In genomic region chr6:24923885-24924401, GRCh38 we compare ENCODE assay signal across 14 cellular contexts. TPM values are rescaled to one million over a fixed set of nuclear protein-coding genes. Genes with fewer than 3 reads are reported as not detected.
DNase-seq lines count a peak whose midpoint lies in the region; ATAC-seq and TF ChIP-seq lines count a peak whose summit lies in the region.
"Had no signal": no experiment of that assay in that cellular context is flagged by ENCODE, and none has a peak within 500 bp of the region (broad histone marks: within the 10 kb centered on the region; RNA-seq: fewer than 3 reads in every experiment).

No MANE protein-coding gene starts in this region.

- H3K4me1 ChIP-seq in esophagus muscularis mucosa, result peaks cover 8 to 26% (median 16%) of the 10 kb centered on the region in 4 donors
- H3K4me1 ChIP-seq in osteoblast (ENCODE audit: insufficient read depth, low read length), result peaks cover 6% of the 10 kb centered on the region
- H3K4me1 ChIP-seq in aorta (ENCODE audit: control insufficient read depth in 1 of 2, insufficient read depth in 2 of 2, low read length in 2 of 2), result no peaks in the 10 kb centered on the region
- H3K4me1 ChIP-seq: ascending aorta had no signal

- CTCF ChIA-PET in WTC11 (lab: Charles Lee), result interaction anchor here (0.6 to 1.5 kb wide), 3 partner anchors 10 to 94 kb away, joined by 3 to 12 read pairs (median 3); no protein-coding TSS in a partner anchor

- TF ChIP-seq POLR2A in esophagus muscularis mucosa (IDR thresholded peaks at IDR 0.05; ENCODE audit: low read depth), result no peak

- no peaks in the 10 kb centered on the region for H4K20me1 ChIP-seq in osteoblast (ENCODE audit: insufficient read depth, low read length)

- no peak overlapping the region for H2AFZ ChIP-seq in osteoblast (ENCODE audit: low read length)

- H3K4me3 Mint-ChIP-seq in activated T-cell treated with anti-CD3 and anti-CD28 coated beads, Interleukin-2, amount 50 U/mL, for 24 hours, result peak overlapping the region; percentile 54
- H3K4me3 Mint-ChIP-seq in WTC11, result no peak overlapping the region
- H3K4me3 Mint-ChIP-seq: HFFc6 had no signal

- H3K9me3 ChIP-seq in esophagus muscularis mucosa (no peaks in the 10 kb centered on the region), osteoblast (ENCODE audit: low read depth, low read length) (no peaks in the 10 kb centered on the region), aorta (ENCODE audit: control insufficient read depth, low read length) (no peaks in the 10 kb centered on the region)
- H3K9me3 ChIP-seq: ascending aorta, uterus had no signal

- H3K4me3 ChIP-seq in esophagus muscularis mucosa (no peak overlapping the region), osteoblast (ENCODE audit: insufficient read depth, low read length) (no peak overlapping the region), aorta (ENCODE audit: low read length in 2 of 2) (no peak overlapping the region)
- H3K4me3 ChIP-seq: ascending aorta, SK-N-MC, uterus had no signal

- intact Hi-C loops in esophagus muscularis mucosa (cut with DNase I) (no loop called here), aorta (cut with DNase I) (no loop called here)

- H3K4me1 Mint-ChIP-seq in activated T-cell treated with anti-CD3 and anti-CD28 coated beads, Interleukin-2, amount 50 U/mL, for 24 hours (ENCODE audit: low read depth), result peaks cover 91% of the 10 kb centered on the region
- H3K4me1 Mint-ChIP-seq in WTC11, result peaks cover 58% of the 10 kb centered on the region

- H3K79me2 ChIP-seq in osteoblast (ENCODE audit: insufficient read depth, low read length), result no peaks in the 10 kb centered on the region

- ATAC-seq in WTC11 (peak; percentile 77), aorta (ENCODE audit: low FRiP score) (no peak)
- peak; percentile 51 for ATAC-seq in stimulated activated naive CD8-positive, alpha-beta T cell treated with anti-CD3 and anti-CD28 coated beads, Interleukin-15, Interleukin-2, amounts not matched to agents 100 U/mL and 50 U/mL, for 24 hours

- H3K4me2 ChIP-seq in osteoblast (ENCODE audit: insufficient read depth, low read length), result no peak overlapping the region

- TF ChIP-seq EP300 in esophagus muscularis mucosa (IDR thresholded peaks at IDR 0.05), result no peak

- WGBS in esophagus muscularis mucosa, result 78% methylated on average over 8 of the region's 8 CpGs
- 88 to 89% methylated on average over 8 of the region's 8 CpGs for WGBS in aorta, 2 donors

- peak overlapping the region; percentile 90 for H3K27ac Mint-ChIP-seq in activated T-cell treated with anti-CD3 and anti-CD28 coated beads, Interleukin-2, amount 50 U/mL, for 24 hours
- peak overlapping the region; percentile 81 for H3K27ac Mint-ChIP-seq in WTC11
- H3K27ac Mint-ChIP-seq: HFFc6 had no signal

- H3K36me3 ChIP-seq in esophagus muscularis mucosa (no peaks in the 10 kb centered on the region), osteoblast (ENCODE audit: insufficient read depth, low read length) (no peaks in the 10 kb centered on the region), aorta (ENCODE audit: control insufficient read depth in 1 of 2, insufficient read depth in 2 of 2, low read length in 1 of 2) (no peaks in the 10 kb centered on the region)
- H3K36me3 ChIP-seq: ascending aorta, uterus had no signal

- peak; percentile 70 for DNase-seq in activated T-cell treated with anti-CD3 and anti-CD28 coated beads, Interleukin-2, amount 50 U/mL, for 24 hours
- DNase-seq in activated T-cell treated with anti-CD3 and anti-CD28 coated beads for 4 hours, result no peak
- DNase-seq in WTC11 (ENCODE audit: low spot score), result peak; percentile 30
- peak; percentile 34 for DNase-seq in esophagus muscularis mucosa (ENCODE audit: extremely low spot score)
- no peak for DNase-seq in stimulated activated naive CD8-positive, alpha-beta T cell treated with anti-CD3 and anti-CD28 coated beads, Interleukin-15, Interleukin-2, amounts not matched to agents 100 U/mL and 50 U/mL, for 24 hours
- no peak for DNase-seq in effector CD4-positive, alpha-beta T cell
- no peak for DNase-seq in osteoblast (ENCODE audit: insufficient read length, low spot score, missing footprints)
- no peak for DNase-seq in aorta
- DNase-seq: HFFc6; NCI-H1436; stimulated activated CD4-positive, alpha-beta T cell treated with anti-CD3 and anti-CD28 coated beads, Interleukin-12 subunit alpha, Interleukin-12 subunit beta, amount 100 ng/mL, for 4 hours; uterus had no signal

- peaks cover 4% of the 10 kb centered on the region for H3K36me3 Mint-ChIP-seq in activated T-cell treated with anti-CD3 and anti-CD28 coated beads, Interleukin-2, amount 50 U/mL, for 24 hours (ENCODE audit: low read depth)
- H3K36me3 Mint-ChIP-seq in WTC11, result peaks cover 5% of the 10 kb centered on the region

- POLR2A ChIA-PET in WTC11 (lab: Charles Lee), result no interaction called here

- no peak overlapping the region for H3K27ac ChIP-seq in esophagus muscularis mucosa (replicated peaks in 1 of 4)
- H3K27ac ChIP-seq in osteoblast (ENCODE audit: low read depth, low read length), result no peak overlapping the region
- no peak overlapping the region for H3K27ac ChIP-seq in aorta (ENCODE audit: low read depth in 1 of 2, low read length in 2 of 2)
- H3K27ac ChIP-seq: ascending aorta, SK-N-MC, uterus had no signal

- peaks cover 6% of the 10 kb centered on the region for H3K9me3 Mint-ChIP-seq in activated T-cell treated with anti-CD3 and anti-CD28 coated beads, Interleukin-2, amount 50 U/mL, for 24 hours
- peaks cover 12% of the 10 kb centered on the region for H3K9me3 Mint-ChIP-seq in WTC11
- H3K9me3 Mint-ChIP-seq: HFFc6 had no signal

- H3K27me3 ChIP-seq in esophagus muscularis mucosa (no peaks in the 10 kb centered on the region), osteoblast (ENCODE audit: insufficient read depth, low read length) (peaks cover 10% of the 10 kb centered on the region), aorta (ENCODE audit: control insufficient read depth in 1 of 2, insufficient read depth in 2 of 2, low read length in 1 of 2) (no peaks in the 10 kb centered on the region)
- H3K27me3 ChIP-seq: ascending aorta, uterus had no signal

- no peak for TF ChIP-seq CTCF in WTC11 (IDR thresholded peaks at IDR 0.05)
- TF ChIP-seq CTCF in esophagus muscularis mucosa (IDR thresholded peaks at IDR 0.05), result no peak
- no peak for TF ChIP-seq CTCF in osteoblast (IDR thresholded peaks at IDR 0.05; ENCODE audit: extremely low read depth, low read depth, low read length)

- H3K27me3 Mint-ChIP-seq in activated T-cell treated with anti-CD3 and anti-CD28 coated beads, Interleukin-2, amount 50 U/mL, for 24 hours, result no peaks in the 10 kb centered on the region
- no peaks in the 10 kb centered on the region for H3K27me3 Mint-ChIP-seq in WTC11 (ENCODE audit: low read depth)

TF ChIP-seq in WTC11, 78 proteins besides CTCF, POLR2A, EP300 and RAD21 (continues in another document):
- TF ChIP-seq HMGA2 (CRISPR knock-in tag; IDR thresholded peaks at IDR 0.05), result no peak
- no peak for TF ChIP-seq ZNF423 (CRISPR knock-in tag; IDR thresholded peaks at IDR 0.05)
- TF ChIP-seq ZNF671 (CRISPR knock-in tag; IDR thresholded peaks at IDR 0.05), result no peak
- TF ChIP-seq MXD4 (CRISPR knock-in tag; IDR thresholded peaks at IDR 0.05; ENCODE audit: borderline replicate concordance), result no peak
- TF ChIP-seq AR (CRISPR knock-in tag; IDR thresholded peaks at IDR 0.05), result no peak
- no peak for TF ChIP-seq ATF3 (CRISPR knock-in tag; conservative IDR thresholded peaks at IDR 0.05)
- TF ChIP-seq ZNF396 (CRISPR knock-in tag; IDR thresholded peaks at IDR 0.05; ENCODE audit: borderline replicate concordance), result no peak
- no peak for TF ChIP-seq FOXP1 (CRISPR knock-in tag; IDR thresholded peaks at IDR 0.05; ENCODE audit: borderline replicate concordance)
- no peak for TF ChIP-seq RELA (CRISPR knock-in tag; IDR thresholded peaks at IDR 0.05; ENCODE audit: borderline replicate concordance)
- TF ChIP-seq FOXK1 (CRISPR knock-in tag; IDR thresholded peaks at IDR 0.05), result no peak
- TF ChIP-seq SMAD3 (CRISPR knock-in tag; IDR thresholded peaks at IDR 0.05; ENCODE audit: borderline replicate concordance), result no peak
- TF ChIP-seq FOXJ3 (CRISPR knock-in tag; IDR thresholded peaks at IDR 0.05; ENCODE audit: borderline replicate concordance), result no peak

RNA-seq across cellular contexts. Expression of gene RIPOR2, which starts 11.8 kb away (rescaled TPM):
- total RNA-seq in WTC11 (2021), result 11.3 to 13.5 TPM (median 11.9 TPM) in 3 replicates
- 10 to 100 TPM in 1 of 4 donors, 1 to 10 TPM in 3; 2.6 to 14.4 (median 5.1) TPM for total RNA-seq in esophagus muscularis mucosa
- 1.4 and 2.1 TPM in 2 replicates for total RNA-seq in osteoblast
- 10 to 100 TPM in 1 of 2 donors, 1 to 10 TPM in 1; 9.7 to 16.1 TPM for total RNA-seq in aorta
- 1 to 10 TPM; 1.1 to 2.5 TPM for polyA plus RNA-seq in aorta

Comparison
In these comparisons a context has a peak if more than half of its experiments do, and no peak if none do; other contexts are left out.
1. DNase-seq: peak in activated T-cell treated with anti-CD3 and anti-CD28 coated beads, Interleukin-2, amount 50 U/mL, for 24 hours (single experiment), WTC11 (single experiment) and esophagus muscularis mucosa (single experiment); none in activated T-cell treated with anti-CD3 and anti-CD28 coated beads for 4 hours (single experiment), stimulated activated naive CD8-positive, alpha-beta T cell treated with anti-CD3 and anti-CD28 coated beads, Interleukin-15, Interleukin-2, amounts not matched to agents 100 U/mL and 50 U/mL, for 24 hours (single experiment), effector CD4-positive, alpha-beta T cell (single experiment), osteoblast (single experiment) and aorta (0 of 2).